ENCODE assay signal across 1 cellular context in genomic region chr19:51887522-51888498, GRCh38.
A peak's percentile ranks its signal among the peaks of the same experiment; 100 is the strongest.
TF ChIP-seq lines count a peak whose summit lies in the region.

ZNF577 (minus strand) TSS chr19:51887951; CDS start chr19:51880382, 7,569 bp downstream.

TF ChIP-seq in liver, 16 proteins besides CTCF, POLR2A, EP300 and RAD21 (continued from another document):
- TF ChIP-seq, protein P1, sequence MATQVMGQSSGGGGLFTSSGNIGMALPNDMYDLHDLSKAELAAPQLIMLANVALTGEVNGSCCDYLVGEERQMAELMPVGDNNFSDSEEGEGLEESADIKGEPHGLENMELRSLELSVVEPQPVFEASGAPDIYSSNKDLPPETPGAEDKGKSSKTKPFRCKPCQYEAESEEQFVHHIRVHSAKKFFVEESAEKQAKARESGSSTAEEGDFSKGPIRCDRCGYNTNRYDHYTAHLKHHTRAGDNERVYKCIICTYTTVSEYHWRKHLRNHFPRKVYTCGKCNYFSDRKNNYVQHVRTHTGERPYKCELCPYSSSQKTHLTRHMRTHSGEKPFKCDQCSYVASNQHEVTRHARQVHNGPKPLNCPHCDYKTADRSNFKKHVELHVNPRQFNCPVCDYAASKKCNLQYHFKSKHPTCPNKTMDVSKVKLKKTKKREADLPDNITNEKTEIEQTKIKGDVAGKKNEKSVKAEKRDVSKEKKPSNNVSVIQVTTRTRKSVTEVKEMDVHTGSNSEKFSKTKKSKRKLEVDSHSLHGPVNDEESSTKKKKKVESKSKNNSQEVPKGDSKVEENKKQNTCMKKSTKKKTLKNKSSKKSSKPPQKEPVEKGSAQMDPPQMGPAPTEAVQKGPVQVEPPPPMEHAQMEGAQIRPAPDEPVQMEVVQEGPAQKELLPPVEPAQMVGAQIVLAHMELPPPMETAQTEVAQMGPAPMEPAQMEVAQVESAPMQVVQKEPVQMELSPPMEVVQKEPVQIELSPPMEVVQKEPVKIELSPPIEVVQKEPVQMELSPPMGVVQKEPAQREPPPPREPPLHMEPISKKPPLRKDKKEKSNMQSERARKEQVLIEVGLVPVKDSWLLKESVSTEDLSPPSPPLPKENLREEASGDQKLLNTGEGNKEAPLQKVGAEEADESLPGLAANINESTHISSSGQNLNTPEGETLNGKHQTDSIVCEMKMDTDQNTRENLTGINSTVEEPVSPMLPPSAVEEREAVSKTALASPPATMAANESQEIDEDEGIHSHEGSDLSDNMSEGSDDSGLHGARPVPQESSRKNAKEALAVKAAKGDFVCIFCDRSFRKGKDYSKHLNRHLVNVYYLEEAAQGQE (IDR thresholded peaks at IDR 0.05), result no peak
- TF ChIP-seq GABPA (IDR thresholded peaks at IDR 0.05 in 1 of 2, conservative IDR thresholded peaks at IDR 0.05 in 1 of 2) (peak in 1 of 2 donors; percentile 85), FOXA2 (IDR thresholded peaks at IDR 0.05) (peak; percentile 12), SP1 (IDR thresholded peaks at IDR 0.05) (peak; percentile 28), HNF4G (IDR thresholded peaks at IDR 0.05) (no peak), EGR1 (IDR thresholded peaks at IDR 0.05; ENCODE audit: low read depth in 2 of 2) (peak in 1 of 2 donors; percentile 38), RXRA (IDR thresholded peaks at IDR 0.05) (peak in 1 of 2 donors; percentile 22), MAX (IDR thresholded peaks at IDR 0.05) (peak; percentile 75)
- TF ChIP-seq, protein P2, sequence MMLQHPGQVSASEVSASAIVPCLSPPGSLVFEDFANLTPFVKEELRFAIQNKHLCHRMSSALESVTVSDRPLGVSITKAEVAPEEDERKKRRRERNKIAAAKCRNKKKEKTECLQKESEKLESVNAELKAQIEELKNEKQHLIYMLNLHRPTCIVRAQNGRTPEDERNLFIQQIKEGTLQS (IDR thresholded peaks at IDR 0.05), result peak; percentile 79
